In the genomic region with DNA sequence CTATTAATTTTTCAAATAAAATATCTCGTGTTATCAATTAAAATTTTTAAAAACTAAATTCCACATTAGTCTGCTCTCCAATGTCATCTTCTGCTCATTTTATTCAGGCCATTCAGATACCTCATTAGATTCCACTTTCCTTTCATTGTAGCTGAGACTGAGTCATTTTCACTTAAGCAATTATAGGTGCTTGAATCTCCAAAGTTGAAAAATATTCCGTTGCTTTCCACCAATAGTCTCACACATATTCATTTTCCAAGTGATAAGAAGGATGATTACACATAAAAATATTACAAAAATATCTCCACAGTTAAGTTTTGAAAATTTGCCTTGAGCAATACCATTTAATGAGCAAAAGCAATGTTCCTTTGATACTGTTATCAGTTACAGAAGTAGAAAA, we compare ENCODE assay signal across 32 cellular contexts. TPM values are rescaled to one million over a fixed set of nuclear protein-coding genes. Genes with fewer than 3 reads are reported as not detected.
"Had no signal": no experiment of that assay in that cellular context is flagged by ENCODE, and none has a peak within 500 bp of the region (broad histone marks: within the 10 kb centered on the region; RNA-seq: fewer than 3 reads in every experiment).

No MANE protein-coding gene starts in this region.

- H3K27me3 ChIP-seq: colonic mucosa had no signal

- H3K4me1 ChIP-seq: colonic mucosa, esophagus squamous epithelium, gastrocnemius medialis, heart right ventricle, left lung, lower lobe of right lung had no signal

- H3K9me3 ChIP-seq: colonic mucosa had no signal

- H3K4me3 ChIP-seq: colonic mucosa, esophagus squamous epithelium, gastrocnemius medialis, heart right ventricle, left lung, lower lobe of right lung, mucosa of descending colon had no signal

- H3K36me3 ChIP-seq: colonic mucosa, esophagus squamous epithelium, gastrocnemius medialis, heart right ventricle, left lung, lower lobe of right lung had no signal

- ATAC-seq: effector memory CD8-positive, alpha-beta T cell; gastrocnemius medialis; heart right ventricle; left lung; left ventricle myocardium superior; lower lobe of right lung; mucosa of descending colon had no signal

- FAIRE-seq: endometrium, islet of Langerhans, keratinocyte had no signal

- DNase-seq: colonic mucosa; cortex of kidney; effector CD8-positive, alpha-beta T cell; effector memory CD8-positive, alpha-beta T cell; endodermal cell; esophagus squamous epithelium; foreskin fibroblast; foreskin melanocyte; gastrocnemius medialis; glutamatergic neuron; head of caudate nucleus; heart right ventricle; hippocampal formation; left cardiac atrium; left lung; left ventricle myocardium superior; lower lobe of right lung; mesenchymal stem cell; mucosa of descending colon; naive B cell had no signal

- H3K27ac ChIP-seq: colonic mucosa, esophagus squamous epithelium, gastrocnemius medialis, heart right ventricle, left lung, lower lobe of right lung had no signal

RNA-seq across cellular contexts. Expression of a gene that starts 42.8 kb away (rescaled TPM):
- total RNA-seq: colonic mucosa, dermis microvascular lymphatic vessel endothelial cell, endodermal cell, epithelial cell of proximal tubule, gastrocnemius medialis, heart right ventricle, kidney epithelial cell, left cardiac atrium, left lung, left ventricle myocardium superior, lower leg skin, lower lobe of right lung, lung microvascular endothelial cell, mesenteric fat pad, mucosa of descending colon, myocyte had no signal
- polyA plus RNA-seq: esophagus, heart right ventricle, keratinocyte had no signal

RNA-seq across cellular contexts. Expression of a gene that starts 47.4 kb away (rescaled TPM):
- total RNA-seq: colonic mucosa, dermis microvascular lymphatic vessel endothelial cell, endodermal cell, epithelial cell of proximal tubule, esophagus squamous epithelium, glomerular endothelial cell, heart right ventricle, left lung, left ventricle myocardium superior, lower leg skin, lower lobe of right lung, lung microvascular endothelial cell, mesenteric fat pad, mucosa of descending colon, myocyte had no signal
- polyA plus RNA-seq: esophagus, heart right ventricle, keratinocyte had no signal

RNA-seq across cellular contexts. Expression of a gene that starts 50.3 kb away (rescaled TPM):
- total RNA-seq: colonic mucosa, dermis microvascular lymphatic vessel endothelial cell, endodermal cell, epithelial cell of proximal tubule, heart right ventricle, kidney epithelial cell, left cardiac atrium, left lung, left ventricle myocardium superior, lower leg skin, lower lobe of right lung, lung microvascular endothelial cell, mesenteric fat pad, mucosa of descending colon, myocyte had no signal
- polyA plus RNA-seq: esophagus, heart right ventricle, keratinocyte had no signal
